1 cellular context compared by ENCODE assay signal in genomic region chr16:11768850-11769249, GRCh38.
A peak's percentile ranks its signal among the peaks of the same experiment; 100 is the strongest.
TF ChIP-seq lines count a peak whose summit lies in the region.

No MANE protein-coding gene starts in this region.

TF ChIP-seq in GM12878, 131 proteins besides CTCF, POLR2A, EP300 and RAD21 (continued from another document):
- TF ChIP-seq, protein P1, sequence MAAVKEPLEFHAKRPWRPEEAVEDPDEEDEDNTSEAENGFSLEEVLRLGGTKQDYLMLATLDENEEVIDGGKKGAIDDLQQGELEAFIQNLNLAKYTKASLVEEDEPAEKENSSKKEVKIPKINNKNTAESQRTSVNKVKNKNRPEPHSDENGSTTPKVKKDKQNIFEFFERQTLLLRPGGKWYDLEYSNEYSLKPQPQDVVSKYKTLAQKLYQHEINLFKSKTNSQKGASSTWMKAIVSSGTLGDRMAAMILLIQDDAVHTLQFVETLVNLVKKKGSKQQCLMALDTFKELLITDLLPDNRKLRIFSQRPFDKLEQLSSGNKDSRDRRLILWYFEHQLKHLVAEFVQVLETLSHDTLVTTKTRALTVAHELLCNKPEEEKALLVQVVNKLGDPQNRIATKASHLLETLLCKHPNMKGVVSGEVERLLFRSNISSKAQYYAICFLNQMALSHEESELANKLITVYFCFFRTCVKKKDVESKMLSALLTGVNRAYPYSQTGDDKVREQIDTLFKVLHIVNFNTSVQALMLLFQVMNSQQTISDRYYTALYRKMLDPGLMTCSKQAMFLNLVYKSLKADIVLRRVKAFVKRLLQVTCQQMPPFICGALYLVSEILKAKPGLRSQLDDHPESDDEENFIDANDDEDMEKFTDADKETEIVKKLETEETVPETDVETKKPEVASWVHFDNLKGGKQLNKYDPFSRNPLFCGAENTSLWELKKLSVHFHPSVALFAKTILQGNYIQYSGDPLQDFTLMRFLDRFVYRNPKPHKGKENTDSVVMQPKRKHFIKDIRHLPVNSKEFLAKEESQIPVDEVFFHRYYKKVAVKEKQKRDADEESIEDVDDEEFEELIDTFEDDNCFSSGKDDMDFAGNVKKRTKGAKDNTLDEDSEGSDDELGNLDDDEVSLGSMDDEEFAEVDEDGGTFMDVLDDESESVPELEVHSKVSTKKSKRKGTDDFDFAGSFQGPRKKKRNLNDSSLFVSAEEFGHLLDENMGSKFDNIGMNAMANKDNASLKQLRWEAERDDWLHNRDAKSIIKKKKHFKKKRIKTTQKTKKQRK (IDR thresholded peaks at IDR 0.05; ENCODE audit: low read depth, low read length) = no peak
- peak; percentile 27 to 46; a peak in 1 of 4 replicates for TF ChIP-seq IKZF2 (IDR thresholded peaks at IDR 0.05)
- TF ChIP-seq FOXM1 (IDR thresholded peaks at IDR 0.05; ENCODE audit: low read depth, low read length) = peak; percentile 27; the same call in 1 of the 2 replicates
- no peak for TF ChIP-seq TARDBP (IDR thresholded peaks at IDR 0.05; ENCODE audit: borderline replicate concordance)
- TF ChIP-seq RUNX3 (IDR thresholded peaks at IDR 0.05; ENCODE audit: low read length) = peak; percentile 47; the same call in 1 of the 2 replicates
- TF ChIP-seq NFIC (IDR thresholded peaks at IDR 0.05; ENCODE audit: low read depth, low read length) = 0 out of 2 replicates have a peak, but pooled peaks have one; percentile 20
- TF ChIP-seq ZNF384 (IDR thresholded peaks at IDR 0.05; ENCODE audit: borderline replicate concordance, low read depth, low read length) = peak; percentile 61; the same call in 1 of the 2 replicates
- TF ChIP-seq ATF7 (IDR thresholded peaks at IDR 0.05; ENCODE audit: low read depth) = peak; percentile 54; the same call in 1 of the 2 replicates
- TF ChIP-seq KAT2A (conservative IDR thresholded peaks at IDR 0.05; ENCODE audit: control insufficient read depth, low read depth, low read length) = no peak
- peak; percentile 55 for TF ChIP-seq SKIL (IDR thresholded peaks at IDR 0.05; ENCODE audit: low read depth, poor library complexity, severe bottlenecking)
- 0 out of 2 replicates have a peak, but pooled peaks have one; percentile 11 for TF ChIP-seq IRF4 (IDR thresholded peaks at IDR 0.05; ENCODE audit: low read depth, low read length)
- peak; percentile 91 for TF ChIP-seq ZSCAN29 (IDR thresholded peaks at IDR 0.05)
- no peak for TF ChIP-seq GATAD2B (conservative IDR thresholded peaks at IDR 0.05; ENCODE audit: low read depth)
